Comparison of ENCODE assay signal across 15 cellular contexts in the genomic region with DNA sequence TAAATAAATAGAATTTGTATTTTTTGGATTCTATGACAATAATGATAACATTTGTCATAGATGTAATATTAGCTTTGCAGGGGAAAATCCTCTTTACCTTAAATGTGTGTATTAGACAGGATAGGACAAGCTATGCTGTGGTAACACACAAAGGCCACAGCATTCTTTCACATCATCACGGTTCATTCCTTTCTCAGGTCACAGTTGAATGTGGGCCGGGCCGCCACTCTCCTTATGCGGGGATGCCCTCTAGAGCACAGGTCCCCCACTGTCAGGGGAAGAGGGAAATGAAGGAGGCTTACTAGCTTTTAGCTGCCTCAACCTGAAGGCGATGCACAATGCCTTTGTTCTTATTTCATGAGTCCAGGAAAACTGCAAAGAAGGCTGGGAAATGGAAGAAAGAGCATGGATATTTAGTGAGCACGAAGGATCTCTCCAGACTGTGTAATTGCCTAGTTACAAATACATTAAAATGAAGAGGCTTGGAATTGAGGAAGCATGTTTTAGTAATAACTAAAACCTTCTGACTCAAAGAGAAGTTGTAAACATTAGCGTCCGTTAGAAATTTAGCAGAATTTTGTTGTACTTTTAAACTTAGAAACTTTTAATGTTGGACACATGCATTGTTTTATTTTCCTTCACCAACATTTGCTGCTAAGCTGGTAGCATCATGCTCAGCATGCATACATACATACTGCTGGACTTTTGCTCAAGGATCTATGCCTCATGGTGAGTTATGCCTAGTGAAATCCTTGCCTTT.
DNase-seq lines count a peak whose midpoint lies in the region; ATAC-seq and TF ChIP-seq lines count a peak whose summit lies in the region.
"Had no signal": no experiment of that assay in that cellular context is flagged by ENCODE, and none has a peak within 500 bp of the region (broad histone marks: within the 10 kb centered on the region; RNA-seq: fewer than 3 reads in every experiment).

No MANE protein-coding gene starts in this region.

- H3K27me3 ChIP-seq in mesendoderm (ENCODE audit: insufficient read depth, low read length, poor library complexity), result no peaks in the 10 kb centered on the region
- H3K27me3 ChIP-seq: BLaER1 treated with 17β-estradiol and CSF1 and Interleukin-3, amounts not matched to agents 10 nM and 100 nM; SJCRH30 had no signal

- H3K4me1 ChIP-seq in mesendoderm (ENCODE audit: control insufficient read depth, low read depth, low read length), result peaks cover 3% of the 10 kb centered on the region
- H3K4me1 ChIP-seq: BLaER1 treated with 17β-estradiol and CSF1 and Interleukin-3, amounts not matched to agents 10 nM and 100 nM; SJCRH30 had no signal

- no peak overlapping the region for H3K4ac ChIP-seq in mesendoderm (ENCODE audit: low read depth, low read length)

- H3K36me3 ChIP-seq in mesendoderm (ENCODE audit: control insufficient read depth, insufficient read depth, low read length), result no peaks in the 10 kb centered on the region
- H3K36me3 ChIP-seq: BLaER1 treated with 17β-estradiol and CSF1 and Interleukin-3, amounts not matched to agents 10 nM and 100 nM; SJCRH30 had no signal

- no peaks in the 10 kb centered on the region for H3K79me1 ChIP-seq in mesendoderm (ENCODE audit: low read length)

- WGBS in mesendoderm (ENCODE audit: extremely low coverage, insufficient coverage, low lambda C conversion rate), result no CpG with 5 or more reads among the region's 8 CpGs

- H3K27me3 Mint-ChIP-seq in WTC11 (ENCODE audit: low read depth), result no peaks in the 10 kb centered on the region
- H3K27me3 Mint-ChIP-seq in activated naive CD8-positive, alpha-beta T cell treated with anti-CD3 and anti-CD28 coated beads for 36 hours, result peaks cover 7% of the 10 kb centered on the region

- H2AK5ac ChIP-seq in mesendoderm (ENCODE audit: low read length), result no peak overlapping the region

- no peak overlapping the region for H2BK120ac ChIP-seq in mesendoderm (ENCODE audit: low read depth, low read length)

- POLR2A ChIA-PET in WTC11 (lab: Charles Lee), result no interaction called here

- CTCF ChIA-PET in WTC11 (lab: Charles Lee), result interaction anchor here (0.8 to 1.5 kb wide), 7 partner anchors 104 to 469 kb away, joined by 3 to 9 read pairs (median 3); no protein-coding TSS in a partner anchor

- TF ChIP-seq CTCF in HFF-Myc (IDR thresholded peaks at IDR 0.05; ENCODE audit: low read depth, low read length, missing control alignments) (peak; percentile 21), WTC11 (IDR thresholded peaks at IDR 0.05) (no peak), coronary artery (IDR thresholded peaks at IDR 0.05) (no peak)

- H3K4me3 Mint-ChIP-seq in WTC11, result no peak overlapping the region
- H3K4me3 Mint-ChIP-seq in activated naive CD8-positive, alpha-beta T cell treated with anti-CD3 and anti-CD28 coated beads for 36 hours, result no peak overlapping the region
- H3K4me3 Mint-ChIP-seq: activated naive CD8-positive, alpha-beta T cell treated with anti-CD3 and anti-CD28 coated beads, Interleukin-2, amount 50 U/mL, for 24 hours had no signal

- no peak overlapping the region for H3K4me3 ChIP-seq in HFF-Myc (replicated peaks; ENCODE audit: low read depth, low read length)
- H3K4me3 ChIP-seq in mesendoderm (ENCODE audit: low read length), result no peak overlapping the region
- no peak overlapping the region for H3K4me3 ChIP-seq in coronary artery
- H3K4me3 ChIP-seq: BLaER1 treated with 17β-estradiol and CSF1 and Interleukin-3, amounts not matched to agents 10 nM and 100 nM; SJCRH30 had no signal

- H4K5ac ChIP-seq in mesendoderm (ENCODE audit: low read length), result no peak overlapping the region

- H3K9me3 Mint-ChIP-seq in WTC11, result peaks cover 5% of the 10 kb centered on the region; the same call in 1 of the 2 replicates
- H3K9me3 Mint-ChIP-seq in activated naive CD8-positive, alpha-beta T cell treated with anti-CD3 and anti-CD28 coated beads for 36 hours, result no peaks in the 10 kb centered on the region
- H3K9me3 Mint-ChIP-seq: activated naive CD8-positive, alpha-beta T cell treated with anti-CD3 and anti-CD28 coated beads, Interleukin-2, amount 50 U/mL, for 24 hours had no signal

- no peak overlapping the region for H3K23ac ChIP-seq in mesendoderm (ENCODE audit: low read length)

- DNase-seq in EL (peak; percentile 8), HFF-Myc (ENCODE audit: extremely low read depth, low read depth) (no peak), WTC11 (ENCODE audit: low spot score) (peak; percentile 38), mesendoderm (peak; percentile 62), OCI-M1 (lab: John Stamatoyannopoulos, UW) (no peak), coronary artery (ENCODE audit: low spot score) (no peak)
- DNase-seq in activated naive CD8-positive, alpha-beta T cell treated with anti-CD3 and anti-CD28 coated beads for 36 hours, result no peak
- DNase-seq: activated CD4-positive, alpha-beta T cell treated with anti-CD3 and anti-CD28 coated beads, Interleukin-2, amount 50 U/mL, for 1 hour; activated naive CD8-positive, alpha-beta T cell treated with anti-CD3 and anti-CD28 coated beads, Interleukin-2, amount 50 U/mL, for 24 hours; activated T-cell treated with anti-CD3 and anti-CD28 coated beads, Interleukin-2, amount 50 U/mL, for 48 hours; DMS79 treated with DMSO at 0.1 percent for 48 hours; NCI-H2081 treated with DMSO at 0.1 percent for 48 hours; occipital lobe had no signal

- H3K9ac ChIP-seq in mesendoderm (ENCODE audit: low read length), result no peak overlapping the region
- H3K9ac ChIP-seq: BLaER1 treated with 17β-estradiol and CSF1 and Interleukin-3, amounts not matched to agents 10 nM and 100 nM had no signal

- H3K27ac Mint-ChIP-seq in WTC11, result no peak overlapping the region
- no peak overlapping the region for H3K27ac Mint-ChIP-seq in activated naive CD8-positive, alpha-beta T cell treated with anti-CD3 and anti-CD28 coated beads for 36 hours
- H3K27ac Mint-ChIP-seq: activated naive CD8-positive, alpha-beta T cell treated with anti-CD3 and anti-CD28 coated beads, Interleukin-2, amount 50 U/mL, for 24 hours had no signal

- no peak overlapping the region for H3K18ac ChIP-seq in mesendoderm (ENCODE audit: low read length)

- no peaks in the 10 kb centered on the region for H3K36me3 Mint-ChIP-seq in WTC11
- H3K36me3 Mint-ChIP-seq in activated naive CD8-positive, alpha-beta T cell treated with anti-CD3 and anti-CD28 coated beads for 36 hours, result no peaks in the 10 kb centered on the region

- H3K27ac ChIP-seq in mesendoderm (ENCODE audit: low read depth, low read length) (no peak overlapping the region), coronary artery (no peak overlapping the region)
- H3K27ac ChIP-seq: BLaER1 treated with 17β-estradiol and CSF1 and Interleukin-3, amounts not matched to agents 10 nM and 100 nM; SJCRH30 had no signal

- no peak overlapping the region for H3K4me2 ChIP-seq in mesendoderm (ENCODE audit: low read length)
- H3K4me2 ChIP-seq: BLaER1 treated with 17β-estradiol and CSF1 and Interleukin-3, amounts not matched to agents 10 nM and 100 nM had no signal

- ATAC-seq in WTC11, result peak; percentile 80
- ATAC-seq: activated naive CD8-positive, alpha-beta T cell treated with anti-CD3 and anti-CD28 coated beads, Interleukin-2, amount 50 U/mL, for 24 hours had no signal

- H3K4me1 Mint-ChIP-seq in WTC11, result peaks cover 9% of the 10 kb centered on the region
- H3K4me1 Mint-ChIP-seq in activated naive CD8-positive, alpha-beta T cell treated with anti-CD3 and anti-CD28 coated beads for 36 hours, result no peaks in the 10 kb centered on the region
- H3K4me1 Mint-ChIP-seq: activated naive CD8-positive, alpha-beta T cell treated with anti-CD3 and anti-CD28 coated beads, Interleukin-2, amount 50 U/mL, for 24 hours had no signal

- no peak overlapping the region for H4K8ac ChIP-seq in mesendoderm (ENCODE audit: low read depth, low read length)

- H3K79me2 ChIP-seq in mesendoderm (ENCODE audit: control insufficient read depth, insufficient read depth, low read length), result no peaks in the 10 kb centered on the region

- H2BK5ac ChIP-seq in mesendoderm (ENCODE audit: low read length), result no peak overlapping the region

- no peak overlapping the region for H3K56ac ChIP-seq in mesendoderm (ENCODE audit: low read length)

- H2BK15ac ChIP-seq in mesendoderm (replicated peaks; ENCODE audit: low read depth), result no peak overlapping the region

TF ChIP-seq in WTC11, 78 proteins besides CTCF, POLR2A, EP300 and RAD21:
- TF ChIP-seq PRRX2 (CRISPR knock-in tag; IDR thresholded peaks at IDR 0.05), result no peak
- TF ChIP-seq CREB1 (CRISPR knock-in tag; IDR thresholded peaks at IDR 0.05), result no peak
- TF ChIP-seq NR3C1 (CRISPR knock-in tag; conservative IDR thresholded peaks at IDR 0.05; ENCODE audit: low read depth), result no peak
- TF ChIP-seq ETV6 (CRISPR knock-in tag; IDR thresholded peaks at IDR 0.05), result no peak
TF ChIP-seq in WTC11: peak in this region for 0.

Comparison
In these comparisons a context has a peak if more than half of its experiments do, and no peak if none do; other contexts are left out.
1. DNase-seq: peak in EL (single experiment), WTC11 (single experiment) and mesendoderm (single experiment); none in HFF-Myc (single experiment), OCI-M1 (single experiment), activated naive CD8-positive, alpha-beta T cell treated with anti-CD3 and anti-CD28 coated beads for 36 hours (single experiment) and coronary artery (single experiment).